In the genomic region with DNA sequence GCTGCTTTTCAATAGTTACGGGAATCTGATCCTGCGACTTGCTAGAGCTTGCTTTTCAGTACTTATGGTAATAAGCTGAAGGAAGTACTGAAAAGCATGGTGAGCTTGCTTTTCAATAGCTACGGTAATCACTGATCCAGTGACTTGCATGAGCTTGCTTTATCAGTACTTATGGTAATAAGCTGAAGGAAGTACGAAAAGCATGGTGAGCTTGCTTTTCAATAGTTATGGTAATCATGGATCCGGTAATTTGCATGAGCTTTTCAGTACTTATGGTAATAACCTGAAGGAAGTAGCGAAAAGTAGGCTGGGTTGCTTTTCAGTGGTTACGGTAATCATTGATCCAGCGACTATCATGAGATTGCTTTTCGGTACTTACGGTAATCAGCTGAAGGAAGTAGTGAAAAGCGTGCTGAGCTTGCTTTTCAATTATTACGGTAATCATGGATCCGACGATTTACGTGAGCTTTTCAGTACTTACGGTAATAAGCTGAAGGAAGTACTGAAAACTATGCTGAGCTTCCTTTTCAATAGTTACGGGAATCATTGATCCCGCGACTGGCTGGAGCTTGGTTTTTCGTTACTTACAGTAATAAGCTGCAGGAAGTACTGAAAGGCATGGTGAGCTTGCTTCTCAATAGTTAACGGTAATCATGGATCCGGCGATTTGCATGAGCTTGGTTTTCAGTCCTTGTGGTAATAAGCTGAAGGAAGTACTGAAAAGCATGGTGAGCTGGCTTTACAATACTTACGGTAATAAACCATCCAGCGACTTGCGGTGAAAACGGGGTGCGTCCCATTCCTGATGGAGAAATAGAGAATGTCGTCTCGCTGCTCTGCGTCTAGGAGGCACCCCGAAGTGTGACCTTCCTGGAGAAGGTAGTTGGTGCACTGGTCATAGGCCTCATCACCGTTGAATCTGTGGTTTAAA, we compare ENCODE assay signal across 8 cellular contexts. TPM values are rescaled to one million over a fixed set of nuclear protein-coding genes. Genes with fewer than 3 reads are reported as not detected.
DNase-seq lines count a peak whose midpoint lies in the region; ATAC-seq and TF ChIP-seq lines count a peak whose summit lies in the region.

No MANE protein-coding gene starts in this region.

- peak overlapping the region in 1 of 2 donors; percentile 37 for H3K27ac Mint-ChIP-seq in T-cell

- no peaks in the 10 kb centered on the region for H3K9me3 ChIP-seq in GM23248 (ENCODE audit: low read depth)
- no peaks in the 10 kb centered on the region for H3K9me3 ChIP-seq in right lobe of liver

- POLR2A ChIA-PET in T-cell (lab: Charles Lee), result no interaction called here

- H3K79me2 ChIP-seq in GM23248 (ENCODE audit: insufficient read depth), result no peaks in the 10 kb centered on the region

- H3K4me1 ChIP-seq in GM23248 (ENCODE audit: insufficient read depth) (no peaks in the 10 kb centered on the region), right lobe of liver (no peaks in the 10 kb centered on the region)

- H3K9ac ChIP-seq in GM23248, result no peak overlapping the region

- TF ChIP-seq CTCF in dorsolateral prefrontal cortex (IDR thresholded peaks at IDR 0.05 in 54 of 56, conservative IDR thresholded peaks at IDR 0.05 in 2 of 56; ENCODE audit: low read depth in 1 of 56, partially characterized antibody in 56 of 56) (no peak), right lobe of liver (IDR thresholded peaks at IDR 0.05) (no peak)

- CTCF ChIA-PET in T-cell (lab: Charles Lee), result no interaction called here

- no peaks in the 10 kb centered on the region for H3K36me3 Mint-ChIP-seq in T-cell

- peaks cover 27 to 48% (median 30%) of the 10 kb centered on the region in 3 donors for H3K4me1 Mint-ChIP-seq in T-cell

- H3K4me3 ChIP-seq in GM23248, result peak overlapping the region; percentile 45; the same call in 1 of the 2 replicates
- H3K4me3 ChIP-seq in dorsolateral prefrontal cortex, result peak overlapping the region; percentile 2 to 65 (median 44)
- H3K4me3 ChIP-seq in right lobe of liver, result peak overlapping the region; percentile 31 to 45 (median 33)

- intact Hi-C loops in dorsolateral prefrontal cortex (cut with DNase I) (no loop called here), right lobe of liver (cut with DNase I) (no loop called here)

- peak overlapping the region; percentile 72 to 77 (median 73) for H3K4me3 Mint-ChIP-seq in T-cell

- H3K9me2 ChIP-seq in GM23248 (ENCODE audit: insufficient read depth), result no peaks in the 10 kb centered on the region

- H3K27me3 Mint-ChIP-seq in T-cell, result no peaks in the 10 kb centered on the region

- H3K27ac ChIP-seq in GM23248 (no peak overlapping the region), dorsolateral prefrontal cortex (no peak overlapping the region), right lobe of liver (no peak overlapping the region)

- in situ Hi-C loops in GM23248 (cut with MboI), result no loop called here

- TF ChIP-seq POLR2A in right lobe of liver (IDR thresholded peaks at IDR 0.05), result no peak

- no peaks in the 10 kb centered on the region for H3F3A ChIP-seq in GM23248 (ENCODE audit: insufficient read depth)

- no peaks in the 10 kb centered on the region for H3K27me3 ChIP-seq in GM23248 (replicated peaks; ENCODE audit: insufficient read depth)
- peaks cover 0 to 44% (median 4%) of the 10 kb centered on the region in 45 donors for H3K27me3 ChIP-seq in dorsolateral prefrontal cortex
- H3K27me3 ChIP-seq in right lobe of liver, result no peaks in the 10 kb centered on the region

- no peaks in the 10 kb centered on the region for H4K20me1 ChIP-seq in GM23248 (ENCODE audit: insufficient read depth)

- ATAC-seq in T-cell (replicated peaks in 1 of 4) (peak; percentile 48 to 79 (median 56)), right lobe of liver (peak; percentile 93 to 95 (median 94)), GM21619 (IDR thresholded peaks at IDR 0.05; ENCODE audit: unreplicated experiment) (no peak), GM18520 (IDR thresholded peaks at IDR 0.05; ENCODE audit: unreplicated experiment) (no peak)

- H3K4me2 ChIP-seq in GM23248 (ENCODE audit: unreplicated experiment), result peak overlapping the region; percentile 18

- DNase-seq in GM23248 (peak; percentile 60), T-cell (peak in 18 of 34 experiments; percentile 3 to 49 (median 14)), dorsolateral prefrontal cortex (peak in 1 of 10 donors; percentile 1), right lobe of liver (no peak), stromal cell of bone marrow (ENCODE audit: low read depth) (peak; percentile 71), NCI-H446 treated with DMSO at 0.1 percent for 48 hours (lab: John Stamatoyannopoulos, UW) (no peak)

- H3K36me3 ChIP-seq in GM23248 (ENCODE audit: low read depth), result no peaks in the 10 kb centered on the region
- H3K36me3 ChIP-seq in right lobe of liver, result no peaks in the 10 kb centered on the region

- 2 to 3% methylated on average over 33 of the region's 33 CpGs for WGBS in GM23248 (ENCODE audit: low coverage in 1 of 2, low lambda C conversion rate in 2 of 2, missing lambda C conversion rate in 2 of 2), 2 experiments
- 1% methylated on average over 29 of the region's 33 CpGs for WGBS in right lobe of liver (ENCODE audit: insufficient coverage, low coverage, low lambda C conversion rate, missing lambda C conversion rate)

- H3K9me3 Mint-ChIP-seq in T-cell, result peaks cover 0 to 6% (median 0%) of the 10 kb centered on the region in 3 donors

- peak overlapping the region; percentile 44 for H2AFZ ChIP-seq in GM23248

RNA-seq across cellular contexts. Expression of a gene that starts 6.5 kb away (rescaled TPM):
- not detected in 2 replicates for total RNA-seq in GM23248 (2014; rRNA removed; shearing (Covaris generic))
- polyA plus RNA-seq in GM23248 (2016; fragmentation: Nextera tagmentation; extraction: Ambion mirVana), result not detected in 2 replicates
- total RNA-seq in T-cell (1 to 10 TPM in 2 of 5 donors, under 1 TPM in 3; 0.48 to 1.9 (median 0.82) TPM), dorsolateral prefrontal cortex (under 1 TPM in 3 of 120 experiments, not detected in 117; 0.33 to 0.68 (median 0.37) TPM), right lobe of liver (under 1 TPM in 1 of 6 experiments, not detected in 5; 0.55 TPM)

Comparison
In these comparisons a context has a peak if more than half of its experiments do, and no peak if none do; other contexts are left out.
1. DNase-seq: peak in GM23248 (single experiment), T-cell (18 of 34) and stromal cell of bone marrow (single experiment); none in right lobe of liver (0 of 3) and NCI-H446 treated with DMSO at 0.1 percent for 48 hours (single experiment).
2. ATAC-seq: peak in T-cell (4 of 4) and right lobe of liver (4 of 4); none in GM21619 (single experiment) and GM18520 (single experiment).
3. Peak in every context shown above with its lines, with median percentiles within 50 percentile points of each other: H3K4me3 ChIP-seq.